1 cellular context compared by ENCODE assay signal in genomic region chr6:1381397-1382330, GRCh38.
TF ChIP-seq lines count a peak whose summit lies in the region.

No MANE protein-coding gene starts in this region.

TF ChIP-seq in GM23338, 12 proteins besides CTCF, POLR2A, EP300 and RAD21 (continued from another document):
- TF ChIP-seq ZNF331 (CRISPR knock-in tag; IDR thresholded peaks at IDR 0.05; ENCODE audit: low read depth) = no peak
- TF ChIP-seq ZNF114 (CRISPR knock-in tag; IDR thresholded peaks at IDR 0.05) = no peak
- no peak for TF ChIP-seq CREB1 (CRISPR knock-in tag; IDR thresholded peaks at IDR 0.05; ENCODE audit: low read depth)
- TF ChIP-seq POLR2AphosphoS5 (IDR thresholded peaks at IDR 0.05; ENCODE audit: low read depth) = no peak
- no peak for TF ChIP-seq REST (IDR thresholded peaks at IDR 0.05; ENCODE audit: unreplicated experiment)
